In the genomic region with DNA sequence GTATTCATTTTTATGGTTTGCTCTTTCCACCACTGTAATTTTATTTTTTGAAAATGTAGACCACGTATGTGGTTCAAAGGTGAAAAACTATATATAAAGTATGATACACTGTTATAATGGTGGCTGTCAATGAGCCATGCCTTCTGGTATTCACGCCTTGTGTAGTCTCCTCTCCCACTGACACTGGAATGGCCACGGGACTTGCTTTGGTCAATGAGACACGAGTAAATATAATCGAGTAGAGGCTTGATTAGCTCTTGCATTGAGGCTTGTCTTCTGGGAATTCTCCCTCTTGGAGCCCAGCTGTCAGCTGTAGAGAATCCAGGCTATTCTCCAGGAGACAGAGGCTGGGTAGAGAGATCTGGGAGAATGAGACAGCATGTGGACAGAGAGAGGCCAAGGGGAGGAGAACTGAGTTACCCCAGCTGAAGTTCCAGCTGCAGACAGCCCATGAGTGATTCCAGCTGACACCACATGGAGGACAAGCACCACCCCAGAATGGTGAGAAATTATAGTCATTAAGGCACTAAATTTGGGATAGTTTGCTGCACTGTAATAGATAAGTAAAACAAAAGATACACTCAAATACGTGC, we compare ENCODE assay signal across 16 cellular contexts. TPM values are rescaled to one million over a fixed set of nuclear protein-coding genes. Genes with fewer than 3 reads are reported as not detected.
"Had no signal": no experiment of that assay in that cellular context is flagged by ENCODE, and none has a peak within 500 bp of the region (broad histone marks: within the 10 kb centered on the region; RNA-seq: fewer than 3 reads in every experiment).

No MANE protein-coding gene starts in this region.

- H3K9me3 ChIP-seq: ascending aorta, ovary, testis had no signal

- H3K27ac ChIP-seq: ascending aorta, neural progenitor cell, ovary, skin epidermis, testis had no signal

- H3K4me3 ChIP-seq: ascending aorta, neural progenitor cell, ovary, skin epidermis, testis had no signal

- ATAC-seq: activated CD4-positive, alpha-beta T cell treated with anti-CD3 and anti-CD28 coated beads for 36 hours; left colon; stimulated activated naive CD8-positive, alpha-beta T cell treated with anti-CD3 and anti-CD28 coated beads, Interleukin-15, amount 100 ng/mL, for 72 hours had no signal

- H3K4me1 ChIP-seq: ascending aorta, neural progenitor cell, testis had no signal

- DNase-seq: activated CD4-positive, alpha-beta memory T cell treated with anti-CD3 and anti-CD28 coated beads, Interleukin-2, amount 10 ng/mL, durations not matched to agents 7 days and 5 days; activated CD4-positive, alpha-beta T cell treated with anti-CD3 and anti-CD28 coated beads for 36 hours; activated gamma-delta T cell treated with Interleukin-2 at 50 U/mL for 16 hours; activated naive CD8-positive, alpha-beta T cell treated with anti-CD3 and anti-CD28 coated beads, Interleukin-2, amount 10 ng/mL, durations not matched to agents 7 days and 5 days; activated T-cell treated with anti-CD3 and anti-CD28 coated beads, Interleukin-2, amount 50 U/mL, for 48 hours; immature natural killer cell; left colon; mesendoderm; ovary; stimulated activated CD4-positive, alpha-beta T cell treated with anti-CD3 and anti-CD28 coated beads, Interleukin-4, amount 100 ng/mL, for 4 hours; stimulated activated naive CD8-positive, alpha-beta T cell treated with anti-CD3 and anti-CD28 coated beads, Interleukin-15, amount 100 ng/mL, for 72 hours; T1000; testis had no signal

- H3K27me3 ChIP-seq: ascending aorta, neural progenitor cell, ovary, testis had no signal

- H3K36me3 ChIP-seq: ascending aorta, neural progenitor cell, ovary had no signal

RNA-seq across cellular contexts. Expression of a gene that starts 25.2 kb away (rescaled TPM):
- total RNA-seq: activated naive CD8-positive, alpha-beta T cell treated with anti-CD3 and anti-CD28 coated beads, Interleukin-2, amount 10 ng/mL, durations not matched to agents 7 days and 5 days had no signal
